In genomic region chr10:102964713-102965112, GRCh38 we compare ENCODE assay signal across 19 cellular contexts. TPM values are rescaled to one million over a fixed set of nuclear protein-coding genes. Genes with fewer than 3 reads are reported as not detected.
DNase-seq lines count a peak whose midpoint lies in the region; ATAC-seq and TF ChIP-seq lines count a peak whose summit lies in the region.
"Had no signal": no experiment of that assay in that cellular context is flagged by ENCODE, and none has a peak within 500 bp of the region (broad histone marks: within the 10 kb centered on the region; RNA-seq: fewer than 3 reads in every experiment).

No MANE protein-coding gene starts in this region.

- H3K36me3 ChIP-seq in endodermal cell (ENCODE audit: control insufficient read depth, insufficient read depth, low read length), result no peaks in the 10 kb centered on the region

- no peaks in the 10 kb centered on the region for H3K27me3 ChIP-seq in endodermal cell (ENCODE audit: control insufficient read depth, insufficient read depth, low read length, poor library complexity, severe bottlenecking)

- WGBS in endodermal cell (ENCODE audit: insufficient coverage in 1 of 2, insufficient read length in 1 of 2), 2 experiments, result 93 to 95% methylated on average over 8 of the region's 8 CpGs

- H3K36me3 Mint-ChIP-seq in endodermal cell (ENCODE audit: low read depth) (no peaks in the 10 kb centered on the region), nephron (ENCODE audit: low read depth) (no peaks in the 10 kb centered on the region), type B pancreatic cell (peaks cover 5% of the 10 kb centered on the region)

- DNase-seq in NCI-H2227 (lab: John Stamatoyannopoulos, UW; ENCODE audit: unreplicated experiment) (peak; percentile 31), NCI-H2227 treated with DMSO at 0.1 percent for 48 hours (lab: John Stamatoyannopoulos, UW) (no peak), endodermal cell (no peak), type B pancreatic cell (ENCODE audit: extremely low spot score, unreplicated experiment) (no peak), caudate nucleus (lab: John Stamatoyannopoulos, UW) (no peak)
- DNase-seq: C1 segment of cervical spinal cord; CD4-positive, alpha-beta memory T cell; DMS153; DMS79 treated with DMSO at 0.1 percent for 48 hours; EL; GOT3; H9; HFFc6 had no signal

- H3K27ac ChIP-seq in endodermal cell (ENCODE audit: low read depth, low read length) (no peak overlapping the region), caudate nucleus (ENCODE audit: low read depth, low read length) (no peak overlapping the region)
- H3K27ac ChIP-seq: 22Rv1, HL-60 had no signal

- TF ChIP-seq CTCF in endodermal cell (conservative IDR thresholded peaks at IDR 0.05) (no peak), nephron (IDR thresholded peaks at IDR 0.05; ENCODE audit: unreplicated experiment in 3 of 3) (no peak), type B pancreatic cell (conservative IDR thresholded peaks at IDR 0.05) (no peak)

- no peak overlapping the region for H3K9ac ChIP-seq in endodermal cell (ENCODE audit: extremely low read depth, low read length, poor library complexity, severe bottlenecking)

- H3K9me3 ChIP-seq in endodermal cell (ENCODE audit: control insufficient read depth, low read length), result no peaks in the 10 kb centered on the region

- H3K4me3 ChIP-seq in endodermal cell (ENCODE audit: low read length), result peak overlapping the region; percentile 62

- no peak for ATAC-seq in HG03135 (IDR thresholded peaks at IDR 0.05; ENCODE audit: unreplicated experiment)
- no peak for ATAC-seq in HG03108 (IDR thresholded peaks at IDR 0.05; ENCODE audit: unreplicated experiment)

- peaks cover 10% of the 10 kb centered on the region for H3K4me1 ChIP-seq in endodermal cell (ENCODE audit: control insufficient read depth, insufficient read depth, low read length)

- H3K27me3 Mint-ChIP-seq in endodermal cell (ENCODE audit: insufficient read depth) (no peaks in the 10 kb centered on the region), nephron (ENCODE audit: low read depth) (peaks cover 3% of the 10 kb centered on the region), type B pancreatic cell (no peaks in the 10 kb centered on the region)
- H3K27me3 Mint-ChIP-seq: B cell; CD4-positive, alpha-beta memory T cell had no signal

- peaks cover 26% of the 10 kb centered on the region for H3K4me1 Mint-ChIP-seq in endodermal cell
- H3K4me1 Mint-ChIP-seq in nephron, result peaks cover 19% of the 10 kb centered on the region
- peaks cover 16% of the 10 kb centered on the region for H3K4me1 Mint-ChIP-seq in type B pancreatic cell (ENCODE audit: unreplicated experiment)
- H3K4me1 Mint-ChIP-seq: B cell; CD4-positive, alpha-beta memory T cell; H9 had no signal

- no peak overlapping the region for H3K4me3 Mint-ChIP-seq in endodermal cell
- H3K4me3 Mint-ChIP-seq in nephron, result no peak overlapping the region
- peak overlapping the region; percentile 42 for H3K4me3 Mint-ChIP-seq in type B pancreatic cell
- H3K4me3 Mint-ChIP-seq: B cell; CD4-positive, alpha-beta memory T cell; H9; HFFc6 had no signal

- H3K27ac Mint-ChIP-seq in endodermal cell (peak overlapping the region; percentile 87), nephron (peak overlapping the region; percentile 25 to 77 (median 38)), type B pancreatic cell (no peak overlapping the region)
- H3K27ac Mint-ChIP-seq: B cell; CD4-positive, alpha-beta memory T cell; HFFc6 had no signal

- H3K9me3 Mint-ChIP-seq in endodermal cell (no peaks in the 10 kb centered on the region), nephron (no peaks in the 10 kb centered on the region), type B pancreatic cell (no peaks in the 10 kb centered on the region)
- H3K9me3 Mint-ChIP-seq: CD4-positive, alpha-beta memory T cell; H9; HFFc6 had no signal

RNA-seq across cellular contexts. Expression of gene CNNM2, which starts 46.6 kb away (rescaled TPM):
- total RNA-seq in endodermal cell, result 10 to 100 TPM; 14.7 to 17.9 TPM
- 9.2 TPM for polyA plus RNA-seq in endodermal cell (2013, experiment 1 of 2)
- polyA plus RNA-seq in endodermal cell (2013, experiment 2 of 2), result 7.6 TPM
- 9.8 and 12.0 TPM in 2 replicates for total RNA-seq in type B pancreatic cell (ENCODE audit: low replicate concordance)
